ENCODE assay signal across 22 cellular contexts in genomic region chr1:198637157-198637556, GRCh38. TPM values are rescaled to one million over a fixed set of nuclear protein-coding genes. Genes with fewer than 3 reads are reported as not detected.
DNase-seq lines count a peak whose midpoint lies in the region; ATAC-seq, FAIRE-seq and TF ChIP-seq lines count a peak whose summit lies in the region.
"Had no signal": no experiment of that assay in that cellular context is flagged by ENCODE, and none has a peak within 500 bp of the region (broad histone marks: within the 10 kb centered on the region; RNA-seq: fewer than 3 reads in every experiment).

No MANE protein-coding gene starts in this region.

- no peaks in the 10 kb centered on the region for H3K9me3 ChIP-seq in aorta (ENCODE audit: control insufficient read depth, low read length)
- H3K9me3 ChIP-seq: ascending aorta, psoas muscle had no signal

- POLR2A ChIA-PET in activated CD8-positive, alpha-beta T cell treated with anti-CD3 and anti-CD28 coated beads for 36 hours (lab: Charles Lee), result interaction anchor here (0.6 to 8.9 kb wide), 7 partner anchors 8 to 107 kb away, joined by 3 to 118 read pairs (median 7); no protein-coding TSS in a partner anchor

- H3K36me3 Mint-ChIP-seq in T-helper 1 cell treated with Interleukin-12 subunit alpha and Interleukin-12 subunit beta and Interleukin-4 antibody, amounts not matched to agents 30 μg/mL and 1 μg/mL, for 36 hours (ENCODE audit: low read depth), result peaks cover 31% of the 10 kb centered on the region
- peaks cover 58% of the 10 kb centered on the region for H3K36me3 Mint-ChIP-seq in activated CD8-positive, alpha-beta T cell treated with anti-CD3 and anti-CD28 coated beads for 36 hours (ENCODE audit: low read depth)
- peaks cover 7 to 17% of the 10 kb centered on the region in 2 donors for H3K36me3 Mint-ChIP-seq in naive B cell
- H3K36me3 Mint-ChIP-seq: type B pancreatic cell had no signal

- H3K4me1 ChIP-seq in aorta (ENCODE audit: control insufficient read depth in 1 of 2, insufficient read depth in 2 of 2, low read length in 2 of 2), result no peaks in the 10 kb centered on the region
- H3K4me1 ChIP-seq: ascending aorta, psoas muscle had no signal

- no peak for TF ChIP-seq CTCF in activated CD8-positive, alpha-beta T cell treated with anti-CD3 and anti-CD28 coated beads for 36 hours (IDR thresholded peaks at IDR 0.05)

- no peak overlapping the region for H3K4me3 ChIP-seq in aorta (ENCODE audit: low read length in 2 of 2)
- H3K4me3 ChIP-seq: ascending aorta, psoas muscle, smooth muscle cell had no signal

- peaks cover 45% of the 10 kb centered on the region for H3K4me1 Mint-ChIP-seq in T-helper 1 cell treated with Interleukin-12 subunit alpha and Interleukin-12 subunit beta and Interleukin-4 antibody, amounts not matched to agents 30 μg/mL and 1 μg/mL, for 36 hours (ENCODE audit: low read depth)
- peaks cover 49% of the 10 kb centered on the region for H3K4me1 Mint-ChIP-seq in activated CD8-positive, alpha-beta T cell treated with anti-CD3 and anti-CD28 coated beads for 36 hours (ENCODE audit: low read depth)
- peaks cover 37 to 59% (median 54%) of the 10 kb centered on the region in 3 donors for H3K4me1 Mint-ChIP-seq in naive B cell
- H3K4me1 Mint-ChIP-seq: nephron progenitor cell had no signal

- FAIRE-seq in GM18507 (lab: Jason Lieb, UNC), result peak; percentile 51
- FAIRE-seq: endometrium, kidney had no signal

- DNase-seq in T-helper 1 cell (no peak), GM18507 (ENCODE audit: extremely low spot score, insufficient read length, low read depth) (no peak), naive B cell (no peak), NCI-H226 (no peak), aorta (no peak), CD1c-positive myeloid dendritic cell (ENCODE audit: extremely low spot score) (no peak)
- no peak for DNase-seq in activated CD8-positive, alpha-beta T cell treated with anti-CD3 and anti-CD28 coated beads for 36 hours
- DNase-seq: 8988T, C1 segment of cervical spinal cord, HCEC 1CT, hippocampal formation, kidney, mammary epithelial cell, nephron progenitor cell, psoas muscle had no signal

- H3K27me3 ChIP-seq in aorta (ENCODE audit: control insufficient read depth in 1 of 2, insufficient read depth in 2 of 2, low read length in 1 of 2), result no peaks in the 10 kb centered on the region
- H3K27me3 ChIP-seq: ascending aorta had no signal

- peaks cover 15% of the 10 kb centered on the region for H3K9me3 Mint-ChIP-seq in T-helper 1 cell treated with Interleukin-12 subunit alpha and Interleukin-12 subunit beta and Interleukin-4 antibody, amounts not matched to agents 30 μg/mL and 1 μg/mL, for 36 hours
- peaks cover 7% of the 10 kb centered on the region for H3K9me3 Mint-ChIP-seq in activated CD8-positive, alpha-beta T cell treated with anti-CD3 and anti-CD28 coated beads for 36 hours
- H3K9me3 Mint-ChIP-seq in naive B cell, result peaks cover 0 to 7% (median 2%) of the 10 kb centered on the region in 7 donors
- H3K9me3 Mint-ChIP-seq: nephron progenitor cell had no signal

- no peak overlapping the region for H3K27ac ChIP-seq in aorta (ENCODE audit: low read depth in 1 of 2, low read length in 2 of 2)
- H3K27ac ChIP-seq: ascending aorta, psoas muscle had no signal

- intact Hi-C loops in activated CD8-positive, alpha-beta T cell treated with anti-CD3 and anti-CD28 coated beads for 36 hours (cut with micrococcal nuclease), result loop anchor here (2.0 to 5.0 kb wide), 2 partner anchors 16 to 35 kb away; no protein-coding TSS in a partner anchor
- intact Hi-C loops in aorta (cut with DNase I), result no loop called here

- 51 to 63% methylated on average over 2 of the region's 2 CpGs for WGBS in aorta, 2 donors

- CTCF ChIA-PET in activated CD8-positive, alpha-beta T cell treated with anti-CD3 and anti-CD28 coated beads for 36 hours (lab: Charles Lee), result interaction anchor here (1.2 to 7.3 kb wide), 5 partner anchors 10 to 114 kb away, joined by 3 to 95 read pairs (median 4); no protein-coding TSS in a partner anchor

- no peaks in the 10 kb centered on the region for H3K36me3 ChIP-seq in aorta (ENCODE audit: control insufficient read depth in 1 of 2, insufficient read depth in 2 of 2, low read length in 1 of 2)
- H3K36me3 ChIP-seq: ascending aorta had no signal

- peak overlapping the region; percentile 94 for H3K27ac Mint-ChIP-seq in T-helper 1 cell treated with Interleukin-12 subunit alpha and Interleukin-12 subunit beta and Interleukin-4 antibody, amounts not matched to agents 30 μg/mL and 1 μg/mL, for 36 hours
- H3K27ac Mint-ChIP-seq in activated CD8-positive, alpha-beta T cell treated with anti-CD3 and anti-CD28 coated beads for 36 hours, result peak overlapping the region; percentile 97
- peak overlapping the region; percentile 69 to 92 (median 82) for H3K27ac Mint-ChIP-seq in naive B cell
- H3K27ac Mint-ChIP-seq: nephron progenitor cell, type B pancreatic cell had no signal

- H3K27me3 Mint-ChIP-seq in T-helper 1 cell treated with Interleukin-12 subunit alpha and Interleukin-12 subunit beta and Interleukin-4 antibody, amounts not matched to agents 30 μg/mL and 1 μg/mL, for 36 hours (ENCODE audit: low read depth), result no peaks in the 10 kb centered on the region
- H3K27me3 Mint-ChIP-seq in activated CD8-positive, alpha-beta T cell treated with anti-CD3 and anti-CD28 coated beads for 36 hours, result no peaks in the 10 kb centered on the region
- H3K27me3 Mint-ChIP-seq in naive B cell, result no peaks in the 10 kb centered on the region
- H3K27me3 Mint-ChIP-seq: type B pancreatic cell had no signal

- ATAC-seq in activated CD8-positive, alpha-beta T cell treated with anti-CD3 and anti-CD28 coated beads for 36 hours, result no peak
- ATAC-seq in naive B cell (ENCODE audit: low read depth in 2 of 2), result no peak
- no peak for ATAC-seq in aorta (ENCODE audit: low FRiP score)
- ATAC-seq: psoas muscle had no signal

- peak overlapping the region; percentile 47 for H3K4me3 Mint-ChIP-seq in T-helper 1 cell treated with Interleukin-12 subunit alpha and Interleukin-12 subunit beta and Interleukin-4 antibody, amounts not matched to agents 30 μg/mL and 1 μg/mL, for 36 hours
- peak overlapping the region; percentile 86 for H3K4me3 Mint-ChIP-seq in activated CD8-positive, alpha-beta T cell treated with anti-CD3 and anti-CD28 coated beads for 36 hours
- H3K4me3 Mint-ChIP-seq in naive B cell, result peak overlapping the region in 5 of 8 donors; percentile 13 to 69 (median 23)
- H3K4me3 Mint-ChIP-seq: nephron progenitor cell, type B pancreatic cell had no signal

RNA-seq across cellular contexts. Expression of gene PTPRC, which starts 1.7 kb away (rescaled TPM):
- 100 to 1,000 TPM; 475 to 499 TPM for total RNA-seq in activated CD8-positive, alpha-beta T cell treated with anti-CD3 and anti-CD28 coated beads for 36 hours
- polyA plus RNA-seq in naive B cell (ENCODE audit: low read depth in 6 of 6), result 1,000 to 10,000 TPM in 1 of 6 donors, 100 to 1,000 TPM in 5; 771 to 1,016 (median 851) TPM
- total RNA-seq in aorta, result 10 to 100 TPM; 46.6 to 89.9 TPM
- polyA plus RNA-seq in aorta, result 10 to 100 TPM in 1 of 2 donors, 1 to 10 TPM in 1; 1.4 to 12.9 TPM
- total RNA-seq: chondrocyte, Daoy had no signal
- polyA plus RNA-seq: mammary epithelial cell, smooth muscle cell had no signal

Comparison
In these comparisons a context has a peak if more than half of its experiments do, and no peak if none do; other contexts are left out.
1. H3K4me3 Mint-ChIP-seq: peak in every context shown above with its lines; median percentile 86 in activated CD8-positive, alpha-beta T cell treated with anti-CD3 and anti-CD28 coated beads for 36 hours; 47 in T-helper 1 cell treated with Interleukin-12 subunit alpha and Interleukin-12 subunit beta and Interleukin-4 antibody, amounts not matched to agents 30 μg/mL and 1 μg/mL, for 36 hours; 23 in naive B cell.
2. RNA of gene PTPRC, which starts 1.7 kb away (total RNA-seq): 475 to 499 TPM in activated CD8-positive, alpha-beta T cell treated with anti-CD3 and anti-CD28 coated beads for 36 hours; 46.6 to 89.9 TPM in aorta; every median in the first group is over 4 times any median in the second.
3. Peak in every context shown above with its lines, with median percentiles within 50 percentile points of each other: H3K27ac Mint-ChIP-seq.